Comparison of ENCODE assay signal across 10 cellular contexts in the genomic region with DNA sequence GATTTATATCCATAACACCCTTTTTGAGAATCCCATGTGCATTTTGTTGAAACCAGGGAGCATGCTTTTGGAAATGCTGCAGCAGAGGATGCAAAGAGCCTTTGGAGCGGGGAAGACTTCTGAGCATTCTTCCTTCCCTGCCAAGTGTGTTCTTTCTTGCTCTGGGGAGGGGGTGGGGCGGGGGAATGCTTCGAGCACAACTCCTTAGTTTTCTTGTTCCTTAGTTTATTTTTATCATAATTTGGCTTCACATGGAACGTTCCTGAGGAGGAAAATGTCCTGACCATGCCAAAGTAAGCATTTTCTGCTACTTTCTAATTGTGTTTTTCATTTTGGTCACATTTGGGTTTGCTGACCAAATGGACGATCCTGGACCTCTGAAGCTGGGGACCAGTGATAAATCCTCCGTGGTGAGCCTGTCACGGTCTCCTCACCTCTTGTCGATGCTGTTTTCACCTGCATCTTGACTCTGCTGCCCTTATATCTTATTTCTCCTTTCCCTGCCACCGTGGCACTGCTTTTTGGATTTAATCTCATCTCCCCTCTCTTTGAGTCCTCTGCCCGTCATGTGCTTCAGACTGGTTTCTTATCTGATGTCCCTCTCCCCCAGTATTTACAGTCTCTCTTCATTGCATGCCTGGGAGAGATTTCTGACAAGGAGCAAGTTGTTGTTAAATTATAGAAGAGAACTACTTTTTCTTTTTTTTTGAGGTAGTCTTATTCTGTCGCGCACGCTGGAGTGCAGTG. TPM values are rescaled to one million over a fixed set of nuclear protein-coding genes. Genes with fewer than 3 reads are reported as not detected.
DNase-seq lines count a peak whose midpoint lies in the region; ATAC-seq and TF ChIP-seq lines count a peak whose summit lies in the region.
"Had no signal": no experiment of that assay in that cellular context is flagged by ENCODE, and none has a peak within 500 bp of the region (broad histone marks: within the 10 kb centered on the region; RNA-seq: fewer than 3 reads in every experiment).

No MANE protein-coding gene starts in this region.

- TF ChIP-seq CTCF in glutamatergic neuron (IDR thresholded peaks at IDR 0.05; ENCODE audit: partially characterized antibody, unreplicated experiment) (no peak), type B pancreatic cell (conservative IDR thresholded peaks at IDR 0.05) (no peak)

- peak overlapping the region; percentile 96 for H3K4me3 Mint-ChIP-seq in activated naive CD4-positive, alpha-beta T cell treated with anti-CD3 and anti-CD28 coated beads, Interleukin-2, amount 50 U/mL, for 24 hours
- H3K4me3 Mint-ChIP-seq in activated CD4-positive, alpha-beta memory T cell treated with anti-CD3 and anti-CD28 coated beads, Interleukin-2, amount 10 ng/mL, durations not matched to agents 7 days and 5 days, result peak overlapping the region; percentile 36
- peak overlapping the region; percentile 99 for H3K4me3 Mint-ChIP-seq in glutamatergic neuron (ENCODE audit: unreplicated experiment)
- peak overlapping the region; percentile 94 for H3K4me3 Mint-ChIP-seq in type B pancreatic cell

- no peak for ATAC-seq in HG03439 (IDR thresholded peaks at IDR 0.05; ENCODE audit: unreplicated experiment)

- peaks cover 60% of the 10 kb centered on the region for H3K4me1 Mint-ChIP-seq in activated naive CD4-positive, alpha-beta T cell treated with anti-CD3 and anti-CD28 coated beads, Interleukin-2, amount 50 U/mL, for 24 hours
- peaks cover 47% of the 10 kb centered on the region for H3K4me1 Mint-ChIP-seq in activated CD4-positive, alpha-beta memory T cell treated with anti-CD3 and anti-CD28 coated beads, Interleukin-2, amount 10 ng/mL, durations not matched to agents 7 days and 5 days
- peaks cover 45% of the 10 kb centered on the region for H3K4me1 Mint-ChIP-seq in glutamatergic neuron (ENCODE audit: low read depth, unreplicated experiment)
- H3K4me1 Mint-ChIP-seq in type B pancreatic cell (ENCODE audit: unreplicated experiment), result peaks cover 35% of the 10 kb centered on the region

- CTCF ChIA-PET in activated CD4-positive, alpha-beta memory T cell treated with anti-CD3 and anti-CD28 coated beads, Interleukin-2, amount 10 ng/mL, durations not matched to agents 7 days and 5 days (lab: Charles Lee), result no interaction called here

- peaks cover 41% of the 10 kb centered on the region for H3K36me3 Mint-ChIP-seq in activated naive CD4-positive, alpha-beta T cell treated with anti-CD3 and anti-CD28 coated beads, Interleukin-2, amount 50 U/mL, for 24 hours
- peaks cover 53% of the 10 kb centered on the region for H3K36me3 Mint-ChIP-seq in activated CD4-positive, alpha-beta memory T cell treated with anti-CD3 and anti-CD28 coated beads, Interleukin-2, amount 10 ng/mL, durations not matched to agents 7 days and 5 days (ENCODE audit: low read depth)
- H3K36me3 Mint-ChIP-seq in glutamatergic neuron (ENCODE audit: unreplicated experiment) (peaks cover 1% of the 10 kb centered on the region), type B pancreatic cell (peaks cover 15% of the 10 kb centered on the region)

- POLR2A ChIA-PET in activated CD4-positive, alpha-beta memory T cell treated with anti-CD3 and anti-CD28 coated beads, Interleukin-2, amount 10 ng/mL, durations not matched to agents 7 days and 5 days (lab: Charles Lee), result interaction anchor here (1.2 to 3.4 kb wide), 5 partner anchors 13 to 291 kb away, joined by 3 to 45 read pairs (median 8); partner anchors contain the start of gene NFYC

- H3K27me3 Mint-ChIP-seq in activated naive CD4-positive, alpha-beta T cell treated with anti-CD3 and anti-CD28 coated beads, Interleukin-2, amount 50 U/mL, for 24 hours, result no peaks in the 10 kb centered on the region
- peaks cover 1% of the 10 kb centered on the region for H3K27me3 Mint-ChIP-seq in activated CD4-positive, alpha-beta memory T cell treated with anti-CD3 and anti-CD28 coated beads, Interleukin-2, amount 10 ng/mL, durations not matched to agents 7 days and 5 days
- H3K27me3 Mint-ChIP-seq in glutamatergic neuron (ENCODE audit: unreplicated experiment), result peaks cover 7% of the 10 kb centered on the region
- H3K27me3 Mint-ChIP-seq in type B pancreatic cell, result no peaks in the 10 kb centered on the region

- DNase-seq in activated naive CD4-positive, alpha-beta T cell treated with anti-CD3 and anti-CD28 coated beads, Interleukin-2, amount 50 U/mL, for 16 hours, result no peak
- DNase-seq in activated CD4-positive, alpha-beta memory T cell treated with anti-CD3 and anti-CD28 coated beads, Interleukin-2, amount 10 ng/mL, durations not matched to agents 7 days and 5 days, result no peak
- DNase-seq in glutamatergic neuron (no peak), type B pancreatic cell (ENCODE audit: extremely low spot score, unreplicated experiment) (no peak), midbrain (lab: John Stamatoyannopoulos, UW) (no peak)
- no peak for DNase-seq in effector CD4-positive, alpha-beta T cell
- DNase-seq: COR-L47, NCI-H82 had no signal

- H3K9me3 Mint-ChIP-seq in activated naive CD4-positive, alpha-beta T cell treated with anti-CD3 and anti-CD28 coated beads, Interleukin-2, amount 50 U/mL, for 24 hours, result no peaks in the 10 kb centered on the region
- no peaks in the 10 kb centered on the region for H3K9me3 Mint-ChIP-seq in activated CD4-positive, alpha-beta memory T cell treated with anti-CD3 and anti-CD28 coated beads, Interleukin-2, amount 10 ng/mL, durations not matched to agents 7 days and 5 days
- H3K9me3 Mint-ChIP-seq in glutamatergic neuron (ENCODE audit: unreplicated experiment), result peaks cover 12% of the 10 kb centered on the region
- H3K9me3 Mint-ChIP-seq in type B pancreatic cell, result no peaks in the 10 kb centered on the region

- peak overlapping the region; percentile 88 for H3K27ac Mint-ChIP-seq in activated naive CD4-positive, alpha-beta T cell treated with anti-CD3 and anti-CD28 coated beads, Interleukin-2, amount 50 U/mL, for 24 hours
- peak overlapping the region; percentile 2 for H3K27ac Mint-ChIP-seq in activated CD4-positive, alpha-beta memory T cell treated with anti-CD3 and anti-CD28 coated beads, Interleukin-2, amount 10 ng/mL, durations not matched to agents 7 days and 5 days
- H3K27ac Mint-ChIP-seq in glutamatergic neuron (ENCODE audit: unreplicated experiment) (peak overlapping the region; percentile 59), type B pancreatic cell (peak overlapping the region; percentile 1)

RNA-seq across cellular contexts. Expression of gene CTPS1, which starts 2.4 kb away (rescaled TPM):
- 10 to 100 TPM; 41.7 to 42.2 TPM for total RNA-seq in activated CD4-positive, alpha-beta memory T cell treated with anti-CD3 and anti-CD28 coated beads, Interleukin-2, amount 10 ng/mL, durations not matched to agents 7 days and 5 days
- total RNA-seq in glutamatergic neuron (ENCODE audit: unreplicated experiment), result 110 TPM
- total RNA-seq in type B pancreatic cell (ENCODE audit: low replicate concordance), result 34.3 and 60.5 TPM in 2 replicates

RNA-seq across cellular contexts. Expression of gene SLFNL1, which starts 39.6 kb away (rescaled TPM):
- total RNA-seq in activated CD4-positive, alpha-beta memory T cell treated with anti-CD3 and anti-CD28 coated beads, Interleukin-2, amount 10 ng/mL, durations not matched to agents 7 days and 5 days, result under 1 TPM; 0.18 to 0.33 TPM
- total RNA-seq in glutamatergic neuron (ENCODE audit: unreplicated experiment), result 0.20 TPM
- 0.14 and 0.60 TPM in 2 replicates for total RNA-seq in type B pancreatic cell (ENCODE audit: low replicate concordance)

Comparison
In these comparisons a context has a peak if more than half of its experiments do, and no peak if none do; other contexts are left out.
1. H3K27ac Mint-ChIP-seq: peak in every context shown above with its lines; median percentile 88 in activated naive CD4-positive, alpha-beta T cell treated with anti-CD3 and anti-CD28 coated beads, Interleukin-2, amount 50 U/mL, for 24 hours; 59 in glutamatergic neuron; 2 in activated CD4-positive, alpha-beta memory T cell treated with anti-CD3 and anti-CD28 coated beads, Interleukin-2, amount 10 ng/mL, durations not matched to agents 7 days and 5 days; 1 in type B pancreatic cell.
2. H3K4me3 Mint-ChIP-seq: peak in every context shown above with its lines; median percentile 99 in glutamatergic neuron; 96 in activated naive CD4-positive, alpha-beta T cell treated with anti-CD3 and anti-CD28 coated beads, Interleukin-2, amount 50 U/mL, for 24 hours; 94 in type B pancreatic cell; 36 in activated CD4-positive, alpha-beta memory T cell treated with anti-CD3 and anti-CD28 coated beads, Interleukin-2, amount 10 ng/mL, durations not matched to agents 7 days and 5 days.